In the genomic region with DNA sequence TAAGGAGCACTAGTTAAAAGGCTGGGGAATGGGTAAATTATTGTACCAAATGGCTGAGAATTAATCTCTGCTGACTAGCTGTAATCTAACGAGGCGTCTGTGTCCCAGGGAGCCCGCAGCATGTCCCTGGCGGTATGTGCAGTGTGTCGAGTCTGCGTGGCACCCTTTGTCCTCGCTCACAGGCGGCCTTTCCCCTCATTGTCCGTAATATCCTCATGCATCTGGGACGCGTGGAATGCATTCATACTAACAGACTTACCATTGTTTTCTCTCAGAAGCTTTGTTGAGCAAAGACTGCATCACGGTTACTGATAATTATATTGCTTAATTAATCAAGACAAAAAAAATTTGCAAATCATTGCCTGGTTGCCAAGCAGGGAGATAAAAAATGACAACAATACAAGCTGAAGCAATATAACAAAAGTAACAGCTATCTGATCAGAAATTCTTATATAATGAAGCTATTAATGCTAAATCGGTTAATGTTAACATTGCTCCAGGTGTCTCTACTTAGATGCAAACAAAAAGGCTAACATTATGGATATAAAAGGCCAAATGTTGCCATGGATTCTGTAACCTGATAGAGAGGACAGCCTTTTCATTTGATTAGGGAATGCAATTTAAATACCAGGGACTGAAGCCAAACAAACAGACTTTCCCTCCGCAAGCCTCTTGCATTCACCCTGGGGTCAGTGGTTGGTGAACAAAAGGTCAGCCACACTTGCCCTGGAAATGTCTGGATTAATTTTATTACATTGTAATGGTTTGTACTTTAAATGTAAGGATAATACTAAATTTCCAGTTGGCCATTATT, we compare ENCODE assay signal across 12 cellular contexts.
DNase-seq lines count a peak whose midpoint lies in the region; ATAC-seq and TF ChIP-seq lines count a peak whose summit lies in the region.
"Had no signal": no experiment of that assay in that cellular context is flagged by ENCODE, and none has a peak within 500 bp of the region (broad histone marks: within the 10 kb centered on the region; RNA-seq: fewer than 3 reads in every experiment).

No MANE protein-coding gene starts in this region.

- H3K27ac Mint-ChIP-seq in brain, result peak overlapping the region; percentile 81 to 98 (median 86)

- no peak for TF ChIP-seq POLR2A in breast epithelium (IDR thresholded peaks at IDR 0.05)

- ATAC-seq in GM21619 (IDR thresholded peaks at IDR 0.05; ENCODE audit: unreplicated experiment), result no peak

- H3K4me1 Mint-ChIP-seq in brain, result peaks cover 74% of the 10 kb centered on the region

- intact Hi-C loops in breast epithelium (cut with DNase I; ENCODE audit: low total_unique reads), result no loop called here

- DNase-seq in ELF-1 (ENCODE audit: low read depth, low spot score) (peak; percentile 13), NCI-H2081 treated with DMSO at 0.1 percent for 48 hours (lab: John Stamatoyannopoulos, UW) (peak; percentile 90), RWPE1 (ENCODE audit: low spot score) (no peak), SW480 (ENCODE audit: low spot score) (no peak), breast epithelium (ENCODE audit: low spot score in 2 of 2) (no peak)
- DNase-seq: activated effector memory CD4-positive, alpha-beta T cell treated with anti-CD3 and anti-CD28 coated beads, Interleukin-2, amount 50 U/mL, for 16 hours; Caco-2; mammary epithelial cell; T1000 had no signal

- H3K27me3 Mint-ChIP-seq in brain, result peaks cover 2% of the 10 kb centered on the region

- WGBS in mesodermal cell (ENCODE audit: insufficient coverage in 2 of 2), 2 experiments, result 46 to 72% methylated on average over 10 to 11 of the region's 14 CpGs

- no peaks in the 10 kb centered on the region for H3K9me3 Mint-ChIP-seq in brain

- peak overlapping the region; percentile 41 to 80 (median 66) for H3K4me3 Mint-ChIP-seq in brain

- CTCF ChIA-PET in RWPE1 (lab: Yijun Ruan, JAX), result interaction anchor here (0.6 kb wide), 1 partner anchor 70 kb away, joined by 4 read pairs; no protein-coding TSS in a partner anchor

- no peak for TF ChIP-seq CTCF in brain (conservative IDR thresholded peaks at IDR 0.05)
- TF ChIP-seq CTCF in RWPE1 (conservative IDR thresholded peaks at IDR 0.05; ENCODE audit: low read depth), result no peak
- no peak for TF ChIP-seq CTCF in breast epithelium (IDR thresholded peaks at IDR 0.05)

- H3K27me3 ChIP-seq in breast epithelium, result no peaks in the 10 kb centered on the region

- H3K36me3 ChIP-seq in mesodermal cell (ENCODE audit: control insufficient read depth, insufficient read depth, low read length) (no peaks in the 10 kb centered on the region), breast epithelium (no peaks in the 10 kb centered on the region)

- peaks cover 15% of the 10 kb centered on the region for H3K4me1 ChIP-seq in mesodermal cell (ENCODE audit: control insufficient read depth, insufficient read depth, low read length, poor library complexity, severe bottlenecking)
- H3K4me1 ChIP-seq in breast epithelium, result no peaks in the 10 kb centered on the region
- H3K4me1 ChIP-seq: Caco-2 had no signal

- H3K36me3 Mint-ChIP-seq in brain, result peaks cover 12% of the 10 kb centered on the region

- H3K9me3 ChIP-seq in mesodermal cell (ENCODE audit: control insufficient read depth, low read length) (no peaks in the 10 kb centered on the region), breast epithelium (no peaks in the 10 kb centered on the region)
- H3K9me3 ChIP-seq: Caco-2 had no signal

- no peak overlapping the region for H3K4me3 ChIP-seq in mesodermal cell (ENCODE audit: extremely low read depth, insufficient read depth, low read length, poor library complexity, severe bottlenecking)
- H3K4me3 ChIP-seq in breast epithelium, result no peak overlapping the region

- POLR2A ChIA-PET in RWPE1 (lab: Yijun Ruan, JAX; ENCODE audit: low non-redundant PET), result no interaction called here

- H3K27ac ChIP-seq in mesodermal cell (ENCODE audit: low read depth, low read length, severe bottlenecking), result peak overlapping the region; percentile 91
- no peak overlapping the region for H3K27ac ChIP-seq in RWPE1
- no peak overlapping the region for H3K27ac ChIP-seq in breast epithelium

Comparison
In these comparisons a context has a peak if more than half of its experiments do, and no peak if none do; other contexts are left out.
1. DNase-seq: peak in ELF-1 (single experiment) and NCI-H2081 treated with DMSO at 0.1 percent for 48 hours (single experiment); none in RWPE1 (single experiment), SW480 (single experiment) and breast epithelium (0 of 2).